In the genomic region with DNA sequence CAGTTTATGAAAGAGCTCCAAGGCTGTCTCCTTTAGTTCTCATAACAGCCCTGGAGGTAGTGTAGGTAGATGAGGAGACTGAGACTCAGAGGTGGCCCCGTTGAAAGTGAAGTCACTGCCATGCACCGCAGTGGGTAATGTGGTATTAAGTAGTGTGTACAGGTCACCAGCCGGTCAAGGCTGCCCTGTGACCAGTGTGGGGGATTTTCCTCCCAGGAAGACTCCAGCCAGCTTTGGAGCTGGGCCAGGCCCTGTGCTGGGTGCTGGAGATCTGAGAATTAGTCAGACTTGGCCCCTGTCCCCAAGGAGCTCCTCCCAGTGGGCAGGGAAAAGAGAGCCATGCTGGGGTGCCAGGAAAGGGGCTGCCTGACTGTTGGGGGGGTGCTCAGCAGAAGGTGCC, we compare ENCODE assay signal across 8 cellular contexts. TPM values are rescaled to one million over a fixed set of nuclear protein-coding genes. Genes with fewer than 3 reads are reported as not detected.
DNase-seq lines count a peak whose midpoint lies in the region; ATAC-seq and TF ChIP-seq lines count a peak whose summit lies in the region.

No MANE protein-coding gene starts in this region.

- no peaks in the 10 kb centered on the region for H3K27me3 ChIP-seq in SJCRH30

- no peaks in the 10 kb centered on the region for H3K9me3 ChIP-seq in SJCRH30 (replicated peaks)

- H3K4me1 ChIP-seq in SJCRH30 = peaks cover 29% of the 10 kb centered on the region

- H3K4me3 ChIP-seq in SJCRH30 (no peak overlapping the region), fibroblast of the aortic adventitia (ENCODE audit: low read depth, low read length) (no peak overlapping the region), skeletal muscle cell (ENCODE audit: low read depth, low read length) (no peak overlapping the region)

- H3K27ac ChIP-seq in SJCRH30 = no peak overlapping the region

- DNase-seq in H4 (ENCODE audit: low spot score) (peak; percentile 86), SJCRH30 (peak; percentile 57 to 62), fibroblast of the aortic adventitia (ENCODE audit: low read depth) (peak; percentile 92), skeletal muscle cell (ENCODE audit: low read depth) (peak; percentile 44), OCI-M1 (lab: John Stamatoyannopoulos, UW) (no peak), NCI-H2171 treated with DMSO at 0.1 percent for 48 hours (lab: John Stamatoyannopoulos, UW) (no peak)
- no peak for DNase-seq in stimulated activated CD4-positive, alpha-beta T cell treated with anti-CD3 and anti-CD28 coated beads, Interleukin-2, amount 100 ng/mL, for 48 hours

- H3K36me3 ChIP-seq in SJCRH30 = no peaks in the 10 kb centered on the region

- TF ChIP-seq CTCF in fibroblast of the aortic adventitia (IDR thresholded peaks at IDR 0.05; ENCODE audit: insufficient read depth, low read length) = no peak

- no peak for ATAC-seq in GM19324 (IDR thresholded peaks at IDR 0.05; ENCODE audit: low FRiP score, unreplicated experiment)

RNA-seq across cellular contexts. Expression of gene OMP, which starts 5.3 kb away (rescaled TPM):
- total RNA-seq in H4 (2014; rRNA removed; shearing (Covaris generic)) = not detected in 2 replicates
- total RNA-seq in SJCRH30 (2014; rRNA removed; shearing (Covaris generic)) = 0.35 and 0.67 TPM in 2 replicates
- 1.1 TPM in 1 of 2 replicates, not detected in the other for total RNA-seq in fibroblast of the aortic adventitia (ENCODE audit: low replicate concordance)

RNA-seq across cellular contexts. Expression of gene MYO7A, which starts 20.1 kb away (rescaled TPM):
- total RNA-seq in H4 (2014; rRNA removed; shearing (Covaris generic)) = 0.35 and 1.4 TPM in 2 replicates
- total RNA-seq in SJCRH30 (2014; rRNA removed; shearing (Covaris generic)) = 3.5 and 4.5 TPM in 2 replicates
- 0.33 and 0.45 TPM in 2 replicates for total RNA-seq in fibroblast of the aortic adventitia (ENCODE audit: low replicate concordance)

RNA-seq across cellular contexts. Expression of gene CAPN5, which starts 41.2 kb away (rescaled TPM):
- 4.5 and 8.8 TPM in 2 replicates for total RNA-seq in H4 (2014; rRNA removed; shearing (Covaris generic))
- total RNA-seq in SJCRH30 (2014; rRNA removed; shearing (Covaris generic)) = 4.5 and 4.8 TPM in 2 replicates
- 9.6 and 31.0 TPM in 2 replicates for total RNA-seq in fibroblast of the aortic adventitia (ENCODE audit: low replicate concordance)

Comparison
In these comparisons a context has a peak if more than half of its experiments do, and no peak if none do; other contexts are left out.
1. DNase-seq: peak in H4 (single experiment), SJCRH30 (2 of 2), fibroblast of the aortic adventitia (single experiment) and skeletal muscle cell (single experiment); none in OCI-M1 (single experiment), stimulated activated CD4-positive, alpha-beta T cell treated with anti-CD3 and anti-CD28 coated beads, Interleukin-2, amount 100 ng/mL, for 48 hours (0 of 2) and NCI-H2171 treated with DMSO at 0.1 percent for 48 hours (single experiment).